Comparison of ENCODE assay signal across 23 cellular contexts in the genomic region with DNA sequence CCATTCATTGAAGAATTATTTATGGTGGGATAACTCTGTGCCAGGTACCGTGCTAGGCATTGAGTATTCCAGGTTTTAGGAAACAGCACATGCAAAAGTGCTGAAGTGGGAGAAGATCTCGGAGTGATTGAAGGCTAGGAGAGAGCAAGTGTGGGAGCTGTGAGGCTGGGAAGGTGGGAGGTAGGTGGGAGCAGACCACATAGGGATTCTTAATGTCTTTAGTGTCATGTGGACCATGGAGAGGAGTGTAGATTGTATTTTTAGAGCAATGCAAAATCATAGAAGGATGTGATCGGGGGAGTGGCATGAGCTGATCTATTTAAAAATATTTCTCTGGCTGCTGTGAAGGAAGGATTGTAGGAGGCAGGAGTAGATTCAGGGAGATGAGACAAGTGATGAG. TPM values are rescaled to one million over a fixed set of nuclear protein-coding genes. Genes with fewer than 3 reads are reported as not detected.
DNase-seq lines count a peak whose midpoint lies in the region; ATAC-seq and TF ChIP-seq lines count a peak whose summit lies in the region.
"Had no signal": no experiment of that assay in that cellular context is flagged by ENCODE, and none has a peak within 500 bp of the region (broad histone marks: within the 10 kb centered on the region; RNA-seq: fewer than 3 reads in every experiment).

No MANE protein-coding gene starts in this region.

- H3K27ac ChIP-seq in DOHH2 (ENCODE audit: low read depth, low read length) (no peak overlapping the region), Karpas-422 (ENCODE audit: low read length) (peak overlapping the region; percentile 31; the same call in 1 of the 2 replicates), dorsolateral prefrontal cortex (peak overlapping the region; percentile 3 to 99 (median 96)), gastrocnemius medialis (peak overlapping the region; percentile 93 to 99 (median 97)), A673 (ENCODE audit: low read depth, low read length, poor library complexity, severe bottlenecking) (no peak overlapping the region)
- H3K27ac ChIP-seq: pancreas, thoracic aorta had no signal

- H3F3A ChIP-seq in DOHH2 (ENCODE audit: control insufficient read depth, insufficient read depth) = peaks cover 3% of the 10 kb centered on the region; the same call in 1 of the 2 replicates

- no peak for TF ChIP-seq POLR2A in gastrocnemius medialis (IDR thresholded peaks at IDR 0.05)

- no peak for ATAC-seq in gastrocnemius medialis
- no peak for ATAC-seq in GM21367 (IDR thresholded peaks at IDR 0.05; ENCODE audit: unreplicated experiment)
- no peak for ATAC-seq in HG02973 (IDR thresholded peaks at IDR 0.05; ENCODE audit: unreplicated experiment)
- ATAC-seq: activated CD8-positive, alpha-beta memory T cell treated with anti-CD3 and anti-CD28 coated beads, Interleukin-2, amount 10 ng/mL, durations not matched to agents 7 days and 5 days; activated naive CD4-positive, alpha-beta T cell treated with anti-CD3 and anti-CD28 coated beads, Interleukin-2, amount 50 U/mL, for 72 hours; Panc1; pancreas; sciatic nerve had no signal

- H3K27me3 ChIP-seq in DOHH2 (ENCODE audit: control insufficient read depth, low read length) (no peaks in the 10 kb centered on the region), Karpas-422 (ENCODE audit: low read length) (no peaks in the 10 kb centered on the region), dorsolateral prefrontal cortex (no peaks in the 10 kb centered on the region), gastrocnemius medialis (no peaks in the 10 kb centered on the region), A673 (replicated peaks; ENCODE audit: insufficient read depth, low read depth, low read length, poor library complexity) (no peaks in the 10 kb centered on the region)
- H3K27me3 ChIP-seq: pancreas had no signal

- peak overlapping the region; percentile 34 for H3K9ac ChIP-seq in Karpas-422 (ENCODE audit: low read length)

- H3K36me3 ChIP-seq in DOHH2 (ENCODE audit: control insufficient read depth, low read length) (peaks cover 35% of the 10 kb centered on the region), Karpas-422 (ENCODE audit: insufficient read depth, low read length) (peaks cover 12% of the 10 kb centered on the region; the same call in 1 of the 2 replicates), gastrocnemius medialis (no peaks in the 10 kb centered on the region), A673 (ENCODE audit: insufficient read depth, low read length, poor library complexity, severe bottlenecking) (no peaks in the 10 kb centered on the region)
- H3K36me3 ChIP-seq: pancreas, thoracic aorta had no signal

- POLR2A ChIA-PET in A673 (lab: Charles Lee; ENCODE audit: low non-redundant PET) = no interaction called here

- in situ Hi-C loops in gastrocnemius medialis (cut with MboI; ENCODE audit: low sequenced_read_pairs in 4 of 4) = loop anchor here in 1 of 4 donors (25.0 kb wide), 1 partner anchor 312 kb away; a partner anchor contains a TSS

- H3K79me2 ChIP-seq in DOHH2 (ENCODE audit: control insufficient read depth, low read length) = peaks cover 94% of the 10 kb centered on the region
- peaks cover 93% of the 10 kb centered on the region for H3K79me2 ChIP-seq in Karpas-422 (ENCODE audit: low read length)

- H4K20me1 ChIP-seq in DOHH2 (ENCODE audit: control insufficient read depth, insufficient read depth, low read depth, low read length) (peaks cover 26% of the 10 kb centered on the region), Karpas-422 (ENCODE audit: insufficient read depth, low read depth, low read length) (peaks cover 6% of the 10 kb centered on the region)

- H3K9me3 ChIP-seq in DOHH2 (ENCODE audit: control insufficient read depth, insufficient read depth, low read length) (no peaks in the 10 kb centered on the region), Karpas-422 (ENCODE audit: low read length) (no peaks in the 10 kb centered on the region), gastrocnemius medialis (no peaks in the 10 kb centered on the region), A673 (ENCODE audit: low read depth, low read length, poor library complexity, severe bottlenecking) (no peaks in the 10 kb centered on the region)
- H3K9me3 ChIP-seq: pancreas, thoracic aorta had no signal

- CTCF ChIA-PET in A673 (lab: Charles Lee) = no interaction called here

- H3K4me1 ChIP-seq in DOHH2 (ENCODE audit: control insufficient read depth, low read length) (peaks cover 27% of the 10 kb centered on the region), Karpas-422 (ENCODE audit: low read length) (peaks cover 36% of the 10 kb centered on the region), gastrocnemius medialis (peaks cover 54 to 60% of the 10 kb centered on the region in 2 donors), A673 (ENCODE audit: insufficient read depth, low read length, poor library complexity, severe bottlenecking) (peaks cover 9% of the 10 kb centered on the region)

- no peak for DNase-seq in Karpas-422
- DNase-seq in dorsolateral prefrontal cortex = no peak
- DNase-seq in gastrocnemius medialis = no peak
- DNase-seq in iPS-NIHi11 (ENCODE audit: low spot score) = no peak
- DNase-seq in A673 (ENCODE audit: low spot score) = no peak
- DNase-seq: activated B cell treated with CpG ODN at 0.5 μM for 24 hours; activated CD8-positive, alpha-beta memory T cell treated with anti-CD3 and anti-CD28 coated beads, Interleukin-2, amount 10 ng/mL, durations not matched to agents 7 days and 5 days; DMS 273 treated with DMSO at 0.1 percent for 48 hours; H7; NCI-H1105 treated with DMSO at 0.1 percent for 48 hours; NCI-H2029; NCI-H2227 treated with DMSO at 0.1 percent for 48 hours; NCI-H526 treated with DMSO at 0.1 percent for 48 hours; pancreas; SHP77; stimulated activated naive CD4-positive, alpha-beta T cell had no signal

- H3K4me2 ChIP-seq in DOHH2 (ENCODE audit: low read length) (peak overlapping the region; percentile 26; the same call in 1 of the 2 replicates), Karpas-422 (ENCODE audit: low read depth, low read length, poor library complexity, severe bottlenecking) (peak overlapping the region; percentile 22)

- no peaks in the 10 kb centered on the region for H3K9me2 ChIP-seq in DOHH2 (replicated peaks; ENCODE audit: control insufficient read depth, low read length)
- H3K9me2 ChIP-seq in Karpas-422 (replicated peaks; ENCODE audit: insufficient read depth, low read length) = no peaks in the 10 kb centered on the region

- H3K4me3 ChIP-seq in DOHH2 (ENCODE audit: low read length) (no peak overlapping the region), Karpas-422 (ENCODE audit: low read length) (no peak overlapping the region), dorsolateral prefrontal cortex (peak overlapping the region in 3 of 59 donors; percentile 0 to 93 (median 6)), gastrocnemius medialis (no peak overlapping the region), A673 (ENCODE audit: low read depth, low read length, poor library complexity, severe bottlenecking) (no peak overlapping the region)
- H3K4me3 ChIP-seq: pancreas, thoracic aorta had no signal

- no peak for TF ChIP-seq CTCF in DOHH2 (IDR thresholded peaks at IDR 0.05; ENCODE audit: low read depth, low read length, poor library complexity, severe bottlenecking)
- no peak for TF ChIP-seq CTCF in dorsolateral prefrontal cortex (IDR thresholded peaks at IDR 0.05 in 54 of 56, conservative IDR thresholded peaks at IDR 0.05 in 2 of 56; ENCODE audit: low read depth in 1 of 56, partially characterized antibody in 56 of 56)
- TF ChIP-seq CTCF in gastrocnemius medialis (IDR thresholded peaks at IDR 0.05 in 4 of 5, conservative IDR thresholded peaks at IDR 0.05 in 1 of 5) = no peak
- no peak for TF ChIP-seq CTCF in A673 (conservative IDR thresholded peaks at IDR 0.05; ENCODE audit: low read depth, low read length)

- no TSS peak for BruUV-seq in A673 (replicated peaks; lab: Mats Ljungman, UMichigan)

- intact Hi-C loops in dorsolateral prefrontal cortex (cut with DNase I) (no loop called here), gastrocnemius medialis (cut with DNase I; ENCODE audit: low total_unique reads) (loop anchor here (5.0 kb wide), 1 partner anchor 798 kb away; a partner anchor contains a TSS), A673 (cut with micrococcal nuclease; ENCODE audit: unreplicated experiment) (no loop called here)

- no peak overlapping the region for H2AFZ ChIP-seq in Karpas-422 (ENCODE audit: low read length)

RNA-seq across cellular contexts. Expression of a gene that starts 5.4 kb away (rescaled TPM):
- total RNA-seq in Karpas-422 (2014; rRNA removed; shearing (Covaris generic); ENCODE audit: low replicate concordance) = 65.3 and 66.3 TPM in 2 replicates
- 100 to 1,000 TPM; 141 to 247 (median 187) TPM for total RNA-seq in dorsolateral prefrontal cortex
- total RNA-seq in gastrocnemius medialis = 100 to 1,000 TPM; 112 to 235 (median 163) TPM
- total RNA-seq in A673 (2021) = 157 and 158 TPM in 2 replicates

RNA-seq across cellular contexts. Expression of a gene that starts 14.7 kb away (rescaled TPM):
- 2,259 and 2,811 TPM in 2 replicates for total RNA-seq in Karpas-422 (2014; rRNA removed; shearing (Covaris generic); ENCODE audit: low replicate concordance)
- total RNA-seq in dorsolateral prefrontal cortex (100 to 1,000 TPM; 346 to 633 (median 442) TPM), gastrocnemius medialis (1,000 to 10,000 TPM in 3 of 4 donors, 100 to 1,000 TPM in 1; 915 to 1,203 (median 1,138) TPM), A673 (2021) (1,517 and 1,605 TPM in 2 replicates)

RNA-seq across cellular contexts. Expression of a gene that starts 41.9 kb away (rescaled TPM):
- total RNA-seq in Karpas-422 (2014; rRNA removed; shearing (Covaris generic); ENCODE audit: low replicate concordance) = 28.0 and 32.5 TPM in 2 replicates
- total RNA-seq in dorsolateral prefrontal cortex (100 to 1,000 TPM; 133 to 246 (median 192) TPM), gastrocnemius medialis (10 to 100 TPM; 12.9 to 23.3 (median 16.8) TPM), A673 (2021) (45.3 and 52.1 TPM in 2 replicates)

Comparison
In these comparisons a context has a peak if more than half of its experiments do, and no peak if none do; other contexts are left out.
1. H3K27ac ChIP-seq: peak in Karpas-422 (single experiment), dorsolateral prefrontal cortex (59 of 59) and gastrocnemius medialis (4 of 4); none in DOHH2 (single experiment) and A673 (single experiment).